19 cellular contexts compared by ENCODE assay signal in the genomic region with DNA sequence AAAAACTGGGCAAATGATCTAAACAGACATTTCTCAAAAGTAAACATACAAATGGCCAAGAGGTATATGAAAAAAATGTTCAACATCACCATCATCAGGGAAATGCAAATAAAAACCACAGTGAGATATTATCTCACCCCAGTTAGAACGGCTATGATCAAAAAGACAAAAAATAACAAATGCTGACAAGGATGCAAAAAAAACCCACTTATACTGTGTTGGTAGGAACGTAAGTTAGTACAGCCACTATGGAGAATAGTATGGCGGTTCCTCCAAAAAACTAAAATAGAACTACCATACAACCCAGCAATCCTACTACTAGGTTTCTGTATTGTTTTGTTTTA.
"Had no signal": no experiment of that assay in that cellular context is flagged by ENCODE, and none has a peak within 500 bp of the region (broad histone marks: within the 10 kb centered on the region; RNA-seq: fewer than 3 reads in every experiment).

No MANE protein-coding gene starts in this region.

- ATAC-seq: gastroesophageal sphincter, lower lobe of right lung, pancreas, right cardiac atrium had no signal

- H3K36me3 Mint-ChIP-seq: immature natural killer cell, memory B cell, mesothelial cell of epicardium had no signal

- H3K9me3 Mint-ChIP-seq: immature natural killer cell, memory B cell, nephron had no signal

- H3K36me3 ChIP-seq: esophagus squamous epithelium, gastroesophageal sphincter, left ventricle myocardium inferior, lower lobe of right lung, pancreas had no signal

- H3K27ac ChIP-seq: esophagus squamous epithelium, gastroesophageal sphincter, left ventricle myocardium inferior, lower lobe of right lung, pancreas had no signal

- H3K4me1 ChIP-seq: esophagus squamous epithelium, gastroesophageal sphincter, left ventricle myocardium inferior, lower lobe of right lung, pancreas had no signal

- H3K27me3 ChIP-seq: esophagus squamous epithelium, gastroesophageal sphincter, pancreas had no signal

- DNase-seq: dermis blood vessel endothelial cell; esophagus squamous epithelium; foreskin fibroblast; immature natural killer cell; left ventricle myocardium inferior; lower lobe of right lung; occipital lobe; pancreas; small intestine; stimulated activated CD4-positive, alpha-beta T cell treated with anti-CD3 and anti-CD28 coated beads, Interleukin-12 subunit alpha, Interleukin-12 subunit beta, amount 100 ng/mL, for 4 hours; stimulated activated naive CD4-positive, alpha-beta T cell treated with Interleukin-2 at 50 U/mL for 16 hours; trophoblast cell had no signal

- FAIRE-seq: keratinocyte, pancreas, small intestine had no signal

- H3K27ac Mint-ChIP-seq: immature natural killer cell, memory B cell, mesothelial cell of epicardium, nephron, progenitor cell of endocrine pancreas had no signal

- H3K4me3 ChIP-seq: esophagus squamous epithelium, gastroesophageal sphincter, left ventricle myocardium inferior, lower lobe of right lung, pancreas had no signal

- H3K9me3 ChIP-seq: esophagus squamous epithelium, gastroesophageal sphincter, left ventricle myocardium inferior, lower lobe of right lung, pancreas had no signal

- H3K4me3 Mint-ChIP-seq: memory B cell, mesothelial cell of epicardium, nephron had no signal
